In the genomic region with DNA sequence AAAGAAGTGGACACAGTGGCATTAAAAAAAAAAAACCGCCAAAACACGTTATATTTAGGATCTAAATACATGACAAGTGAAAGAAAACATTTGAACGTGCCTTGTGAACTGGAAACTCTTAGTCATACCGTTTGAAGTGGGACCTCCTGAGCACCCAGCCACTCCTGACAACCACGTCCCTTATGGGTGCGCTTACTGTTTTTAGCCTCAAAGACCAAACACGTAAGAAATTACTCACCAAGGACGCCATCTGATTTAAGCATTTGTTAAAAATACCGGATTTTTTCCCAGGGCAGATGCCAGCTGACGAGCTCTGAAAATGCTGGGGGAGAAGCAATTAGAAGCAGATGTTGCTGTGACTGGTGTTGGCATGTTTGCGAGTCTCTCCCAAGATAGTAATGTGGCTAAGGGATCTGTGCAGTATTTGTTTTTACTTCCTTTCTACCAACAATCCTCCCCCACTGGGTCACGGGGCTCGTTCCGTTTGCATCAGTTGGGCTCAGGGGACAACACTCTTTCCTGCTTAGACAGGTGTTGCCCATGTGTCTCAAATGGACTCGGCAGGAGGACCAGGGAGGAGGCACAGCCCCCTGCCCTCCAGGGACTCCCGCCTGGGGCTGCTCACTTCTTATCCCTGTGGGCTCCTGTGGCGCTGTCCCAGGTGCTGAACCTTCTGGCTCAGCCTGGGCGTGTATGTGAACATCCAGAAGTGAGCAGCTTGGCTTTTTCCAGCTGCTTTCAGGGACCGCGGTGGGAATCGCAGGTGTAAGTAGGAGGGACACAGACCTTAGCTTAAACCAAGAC, we compare ENCODE assay signal across 1 cellular context.
TF ChIP-seq lines count a peak whose summit lies in the region.

No MANE protein-coding gene starts in this region.

TF ChIP-seq in HepG2, 621 proteins besides CTCF, POLR2A, EP300 and RAD21 (continued from another document and continues in another):
- TF ChIP-seq, protein P1, sequence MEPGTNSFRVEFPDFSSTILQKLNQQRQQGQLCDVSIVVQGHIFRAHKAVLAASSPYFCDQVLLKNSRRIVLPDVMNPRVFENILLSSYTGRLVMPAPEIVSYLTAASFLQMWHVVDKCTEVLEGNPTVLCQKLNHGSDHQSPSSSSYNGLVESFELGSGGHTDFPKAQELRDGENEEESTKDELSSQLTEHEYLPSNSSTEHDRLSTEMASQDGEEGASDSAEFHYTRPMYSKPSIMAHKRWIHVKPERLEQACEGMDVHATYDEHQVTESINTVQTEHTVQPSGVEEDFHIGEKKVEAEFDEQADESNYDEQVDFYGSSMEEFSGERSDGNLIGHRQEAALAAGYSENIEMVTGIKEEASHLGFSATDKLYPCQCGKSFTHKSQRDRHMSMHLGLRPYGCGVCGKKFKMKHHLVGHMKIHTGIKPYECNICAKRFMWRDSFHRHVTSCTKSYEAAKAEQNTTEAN (CRISPR knock-in tag; conservative IDR thresholded peaks at IDR 0.05), result 0 out of 2 replicates have a peak, but pooled peaks have one; percentile 59
- TF ChIP-seq BRD4 (CRISPR knock-in tag; IDR thresholded peaks at IDR 0.05) (no peak), ZNF205 (CRISPR knock-in tag; IDR thresholded peaks at IDR 0.05) (no peak), RARA (CRISPR knock-in tag; IDR thresholded peaks at IDR 0.05) (peak; percentile 44; the same call in 1 of the 2 replicates), ZNF354B (CRISPR knock-in tag; IDR thresholded peaks at IDR 0.05) (no peak), NAIF1 (CRISPR knock-in tag; IDR thresholded peaks at IDR 0.05; ENCODE audit: borderline replicate concordance) (no peak), ZNF772 (CRISPR knock-in tag; IDR thresholded peaks at IDR 0.05) (no peak), SNAI1 (CRISPR knock-in tag; IDR thresholded peaks at IDR 0.05; ENCODE audit: borderline replicate concordance) (no peak), SOX5 (CRISPR knock-in tag; IDR thresholded peaks at IDR 0.05; ENCODE audit: borderline replicate concordance) (no peak), ATF7-NPFF (CRISPR knock-in tag; IDR thresholded peaks at IDR 0.05; ENCODE audit: low read depth) (peak; percentile 55; the same call in 1 of the 2 replicates), GATA4 (IDR thresholded peaks at IDR 0.05; ENCODE audit: borderline replicate concordance, low read depth) (no peak), FOXO1 (CRISPR knock-in tag; IDR thresholded peaks at IDR 0.05) (peak; percentile 44; the same call in 1 of the 2 replicates), ZNF329 (CRISPR knock-in tag; IDR thresholded peaks at IDR 0.05; ENCODE audit: low read depth) (no peak), ZNF644 (CRISPR knock-in tag; IDR thresholded peaks at IDR 0.05; ENCODE audit: low read depth) (0 out of 2 replicates have a peak, but pooled peaks have one; percentile 34), ZNF383 (CRISPR knock-in tag; IDR thresholded peaks at IDR 0.05; ENCODE audit: borderline replicate concordance) (no peak), NFRKB (IDR thresholded peaks at IDR 0.05) (no peak), ZFP36L2 (CRISPR knock-in tag; IDR thresholded peaks at IDR 0.05) (0 out of 2 replicates have a peak, but pooled peaks have one; percentile 90), SALL2 (CRISPR knock-in tag; IDR thresholded peaks at IDR 0.05) (no peak), NR1H2 (CRISPR knock-in tag; IDR thresholded peaks at IDR 0.05; ENCODE audit: borderline replicate concordance, low read depth) (no peak), RFX3 (CRISPR knock-in tag; IDR thresholded peaks at IDR 0.05) (0 out of 2 replicates have a peak, but pooled peaks have one; percentile 13), ZNF672 (CRISPR knock-in tag; IDR thresholded peaks at IDR 0.05) (no peak), KLF11 (CRISPR knock-in tag; IDR thresholded peaks at IDR 0.05) (peak; percentile 77; the same call in 1 of the 2 replicates), PLRG1 (conservative IDR thresholded peaks at IDR 0.05) (no peak), U2AF1 (optimal IDR thresholded peaks at IDR 0.05; ENCODE audit: low read depth, low read length) (no peak), ZNF3 (CRISPR knock-in tag; IDR thresholded peaks at IDR 0.05) (no peak), RXRB (CRISPR knock-in tag; IDR thresholded peaks at IDR 0.05; ENCODE audit: borderline replicate concordance) (peak; percentile 56; the same call in 1 of the 2 replicates), WIZ (CRISPR knock-in tag; IDR thresholded peaks at IDR 0.05) (peak; percentile 91)
- TF ChIP-seq, protein P2, sequence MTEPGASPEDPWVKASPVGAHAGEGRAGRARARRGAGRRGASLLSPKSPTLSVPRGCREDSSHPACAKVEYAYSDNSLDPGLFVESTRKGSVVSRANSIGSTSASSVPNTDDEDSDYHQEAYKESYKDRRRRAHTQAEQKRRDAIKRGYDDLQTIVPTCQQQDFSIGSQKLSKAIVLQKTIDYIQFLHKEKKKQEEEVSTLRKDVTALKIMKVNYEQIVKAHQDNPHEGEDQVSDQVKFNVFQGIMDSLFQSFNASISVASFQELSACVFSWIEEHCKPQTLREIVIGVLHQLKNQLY (CRISPR knock-in tag; IDR thresholded peaks at IDR 0.05), result peak; percentile 18; the same call in 1 of the 2 replicates
- TF ChIP-seq, protein P3, sequence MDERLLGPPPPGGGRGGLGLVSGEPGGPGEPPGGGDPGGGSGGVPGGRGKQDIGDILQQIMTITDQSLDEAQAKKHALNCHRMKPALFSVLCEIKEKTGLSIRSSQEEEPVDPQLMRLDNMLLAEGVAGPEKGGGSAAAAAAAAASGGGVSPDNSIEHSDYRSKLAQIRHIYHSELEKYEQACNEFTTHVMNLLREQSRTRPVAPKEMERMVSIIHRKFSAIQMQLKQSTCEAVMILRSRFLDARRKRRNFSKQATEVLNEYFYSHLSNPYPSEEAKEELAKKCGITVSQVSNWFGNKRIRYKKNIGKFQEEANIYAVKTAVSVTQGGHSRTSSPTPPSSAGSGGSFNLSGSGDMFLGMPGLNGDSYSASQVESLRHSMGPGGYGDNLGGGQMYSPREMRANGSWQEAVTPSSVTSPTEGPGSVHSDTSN (CRISPR knock-in tag; IDR thresholded peaks at IDR 0.05), result no peak
- TF ChIP-seq, protein P4, sequence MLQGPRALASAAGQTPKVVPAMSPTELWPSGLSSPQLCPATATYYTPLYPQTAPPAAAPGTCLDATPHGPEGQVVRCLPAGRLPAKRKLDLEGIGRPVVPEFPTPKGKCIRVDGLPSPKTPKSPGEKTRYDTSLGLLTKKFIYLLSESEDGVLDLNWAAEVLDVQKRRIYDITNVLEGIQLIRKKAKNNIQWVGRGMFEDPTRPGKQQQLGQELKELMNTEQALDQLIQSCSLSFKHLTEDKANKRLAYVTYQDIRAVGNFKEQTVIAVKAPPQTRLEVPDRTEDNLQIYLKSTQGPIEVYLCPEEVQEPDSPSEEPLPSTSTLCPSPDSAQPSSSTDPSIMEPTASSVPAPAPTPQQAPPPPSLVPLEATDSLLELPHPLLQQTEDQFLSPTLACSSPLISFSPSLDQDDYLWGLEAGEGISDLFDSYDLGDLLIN (CRISPR knock-in tag; IDR thresholded peaks at IDR 0.05; ENCODE audit: borderline replicate concordance), result no peak; the same call in 1 of the 2 replicates
- TF ChIP-seq, protein P5, sequence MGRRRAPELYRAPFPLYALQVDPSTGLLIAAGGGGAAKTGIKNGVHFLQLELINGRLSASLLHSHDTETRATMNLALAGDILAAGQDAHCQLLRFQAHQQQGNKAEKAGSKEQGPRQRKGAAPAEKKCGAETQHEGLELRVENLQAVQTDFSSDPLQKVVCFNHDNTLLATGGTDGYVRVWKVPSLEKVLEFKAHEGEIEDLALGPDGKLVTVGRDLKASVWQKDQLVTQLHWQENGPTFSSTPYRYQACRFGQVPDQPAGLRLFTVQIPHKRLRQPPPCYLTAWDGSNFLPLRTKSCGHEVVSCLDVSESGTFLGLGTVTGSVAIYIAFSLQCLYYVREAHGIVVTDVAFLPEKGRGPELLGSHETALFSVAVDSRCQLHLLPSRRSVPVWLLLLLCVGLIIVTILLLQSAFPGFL (CRISPR knock-in tag; IDR thresholded peaks at IDR 0.05), result no peak
- TF ChIP-seq, protein P6, sequence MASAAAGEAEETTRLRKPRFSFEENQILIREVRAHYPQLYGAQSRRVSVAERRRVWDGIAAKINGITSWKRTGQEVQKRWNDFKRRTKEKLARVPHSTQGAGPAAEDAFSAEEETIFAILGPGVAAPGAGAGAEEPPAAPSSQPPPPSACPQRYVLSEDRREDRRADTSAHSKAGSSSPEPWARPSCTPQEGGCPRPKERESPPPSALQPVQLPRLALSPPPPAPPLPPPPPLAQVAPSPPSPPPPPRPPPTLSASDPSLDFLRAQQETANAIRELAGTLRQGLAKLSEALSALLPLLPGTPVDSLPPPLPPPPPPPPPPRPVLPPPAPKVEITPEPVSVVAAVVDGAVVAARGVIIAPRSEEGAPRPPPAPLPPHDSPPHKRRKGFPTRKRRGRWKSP (CRISPR knock-in tag; IDR thresholded peaks at IDR 0.05), result no peak
- TF ChIP-seq, protein P7, sequence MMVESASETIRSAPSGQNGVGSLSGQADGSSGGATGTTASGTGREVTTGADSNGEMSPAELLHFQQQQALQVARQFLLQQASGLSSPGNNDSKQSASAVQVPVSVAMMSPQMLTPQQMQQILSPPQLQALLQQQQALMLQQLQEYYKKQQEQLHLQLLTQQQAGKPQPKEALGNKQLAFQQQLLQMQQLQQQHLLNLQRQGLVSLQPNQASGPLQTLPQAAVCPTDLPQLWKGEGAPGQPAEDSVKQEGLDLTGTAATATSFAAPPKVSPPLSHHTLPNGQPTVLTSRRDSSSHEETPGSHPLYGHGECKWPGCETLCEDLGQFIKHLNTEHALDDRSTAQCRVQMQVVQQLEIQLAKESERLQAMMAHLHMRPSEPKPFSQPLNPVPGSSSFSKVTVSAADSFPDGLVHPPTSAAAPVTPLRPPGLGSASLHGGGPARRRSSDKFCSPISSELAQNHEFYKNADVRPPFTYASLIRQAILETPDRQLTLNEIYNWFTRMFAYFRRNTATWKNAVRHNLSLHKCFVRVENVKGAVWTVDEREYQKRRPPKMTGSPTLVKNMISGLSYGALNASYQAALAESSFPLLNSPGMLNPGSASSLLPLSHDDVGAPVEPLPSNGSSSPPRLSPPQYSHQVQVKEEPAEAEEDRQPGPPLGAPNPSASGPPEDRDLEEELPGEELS (CRISPR knock-in tag; IDR thresholded peaks at IDR 0.05), result no peak
- TF ChIP-seq, protein P8, sequence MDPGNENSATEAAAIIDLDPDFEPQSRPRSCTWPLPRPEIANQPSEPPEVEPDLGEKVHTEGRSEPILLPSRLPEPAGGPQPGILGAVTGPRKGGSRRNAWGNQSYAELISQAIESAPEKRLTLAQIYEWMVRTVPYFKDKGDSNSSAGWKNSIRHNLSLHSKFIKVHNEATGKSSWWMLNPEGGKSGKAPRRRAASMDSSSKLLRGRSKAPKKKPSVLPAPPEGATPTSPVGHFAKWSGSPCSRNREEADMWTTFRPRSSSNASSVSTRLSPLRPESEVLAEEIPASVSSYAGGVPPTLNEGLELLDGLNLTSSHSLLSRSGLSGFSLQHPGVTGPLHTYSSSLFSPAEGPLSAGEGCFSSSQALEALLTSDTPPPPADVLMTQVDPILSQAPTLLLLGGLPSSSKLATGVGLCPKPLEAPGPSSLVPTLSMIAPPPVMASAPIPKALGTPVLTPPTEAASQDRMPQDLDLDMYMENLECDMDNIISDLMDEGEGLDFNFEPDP (CRISPR knock-in tag; conservative IDR thresholded peaks at IDR 0.05), result no peak
- TF ChIP-seq, protein P9, sequence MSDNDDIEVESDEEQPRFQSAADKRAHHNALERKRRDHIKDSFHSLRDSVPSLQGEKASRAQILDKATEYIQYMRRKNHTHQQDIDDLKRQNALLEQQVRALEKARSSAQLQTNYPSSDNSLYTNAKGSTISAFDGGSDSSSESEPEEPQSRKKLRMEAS (IDR thresholded peaks at IDR 0.05), result no peak
- TF ChIP-seq, protein P10, sequence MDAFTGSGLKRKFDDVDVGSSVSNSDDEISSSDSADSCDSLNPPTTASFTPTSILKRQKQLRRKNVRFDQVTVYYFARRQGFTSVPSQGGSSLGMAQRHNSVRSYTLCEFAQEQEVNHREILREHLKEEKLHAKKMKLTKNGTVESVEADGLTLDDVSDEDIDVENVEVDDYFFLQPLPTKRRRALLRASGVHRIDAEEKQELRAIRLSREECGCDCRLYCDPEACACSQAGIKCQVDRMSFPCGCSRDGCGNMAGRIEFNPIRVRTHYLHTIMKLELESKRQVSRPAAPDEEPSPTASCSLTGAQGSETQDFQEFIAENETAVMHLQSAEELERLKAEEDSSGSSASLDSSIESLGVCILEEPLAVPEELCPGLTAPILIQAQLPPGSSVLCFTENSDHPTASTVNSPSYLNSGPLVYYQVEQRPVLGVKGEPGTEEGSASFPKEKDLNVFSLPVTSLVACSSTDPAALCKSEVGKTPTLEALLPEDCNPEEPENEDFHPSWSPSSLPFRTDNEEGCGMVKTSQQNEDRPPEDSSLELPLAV (CRISPR knock-in tag; conservative IDR thresholded peaks at IDR 0.05; ENCODE audit: low read depth), result no peak
- TF ChIP-seq, protein P11, sequence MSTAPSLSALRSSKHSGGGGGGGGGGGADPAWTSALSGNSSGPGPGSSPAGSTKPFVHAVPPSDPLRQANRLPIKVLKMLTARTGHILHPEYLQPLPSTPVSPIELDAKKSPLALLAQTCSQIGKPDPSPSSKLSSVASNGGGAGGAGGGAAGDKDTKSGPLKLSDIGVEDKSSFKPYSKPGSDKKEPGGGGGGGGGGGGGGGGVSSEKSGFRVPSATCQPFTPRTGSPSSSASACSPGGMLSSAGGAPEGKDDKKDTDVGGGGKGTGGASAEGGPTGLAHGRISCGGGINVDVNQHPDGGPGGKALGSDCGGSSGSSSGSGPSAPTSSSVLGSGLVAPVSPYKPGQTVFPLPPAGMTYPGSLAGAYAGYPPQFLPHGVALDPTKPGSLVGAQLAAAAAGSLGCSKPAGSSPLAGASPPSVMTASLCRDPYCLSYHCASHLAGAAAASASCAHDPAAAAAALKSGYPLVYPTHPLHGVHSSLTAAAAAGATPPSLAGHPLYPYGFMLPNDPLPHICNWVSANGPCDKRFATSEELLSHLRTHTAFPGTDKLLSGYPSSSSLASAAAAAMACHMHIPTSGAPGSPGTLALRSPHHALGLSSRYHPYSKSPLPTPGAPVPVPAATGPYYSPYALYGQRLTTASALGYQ (CRISPR knock-in tag; IDR thresholded peaks at IDR 0.05), result no peak
- TF ChIP-seq, protein P12, sequence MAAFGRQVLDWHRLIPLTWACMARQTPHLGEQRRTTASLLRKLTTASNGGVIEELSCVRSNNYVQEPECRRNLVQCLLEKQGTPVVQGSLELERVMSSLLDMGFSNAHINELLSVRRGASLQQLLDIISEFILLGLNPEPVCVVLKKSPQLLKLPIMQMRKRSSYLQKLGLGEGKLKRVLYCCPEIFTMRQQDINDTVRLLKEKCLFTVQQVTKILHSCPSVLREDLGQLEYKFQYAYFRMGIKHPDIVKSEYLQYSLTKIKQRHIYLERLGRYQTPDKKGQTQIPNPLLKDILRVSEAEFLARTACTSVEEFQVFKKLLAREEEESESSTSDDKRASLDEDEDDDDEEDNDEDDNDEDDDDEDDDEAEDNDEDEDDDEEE (CRISPR knock-in tag; IDR thresholded peaks at IDR 0.05), result no peak
- TF ChIP-seq, protein P13, sequence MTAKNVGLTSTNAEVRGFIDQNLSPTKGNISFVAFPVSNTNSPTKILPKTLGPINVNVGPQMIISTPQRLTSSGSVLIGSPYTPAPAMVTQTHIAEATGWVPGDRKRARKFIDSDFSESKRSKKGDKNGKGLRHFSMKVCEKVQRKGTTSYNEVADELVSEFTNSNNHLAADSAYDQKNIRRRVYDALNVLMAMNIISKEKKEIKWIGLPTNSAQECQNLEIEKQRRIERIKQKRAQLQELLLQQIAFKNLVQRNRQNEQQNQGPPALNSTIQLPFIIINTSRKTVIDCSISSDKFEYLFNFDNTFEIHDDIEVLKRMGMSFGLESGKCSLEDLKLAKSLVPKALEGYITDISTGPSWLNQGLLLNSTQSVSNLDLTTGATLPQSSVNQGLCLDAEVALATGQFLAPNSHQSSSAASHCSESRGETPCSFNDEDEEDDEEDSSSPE (CRISPR knock-in tag; IDR thresholded peaks at IDR 0.05), result no peak
